22 cellular contexts compared by ENCODE assay signal in genomic region chr1:94856004-94856403, GRCh38. TPM values are rescaled to one million over a fixed set of nuclear protein-coding genes. Genes with fewer than 3 reads are reported as not detected.
"Had no signal": no experiment of that assay in that cellular context is flagged by ENCODE, and none has a peak within 500 bp of the region (broad histone marks: within the 10 kb centered on the region; RNA-seq: fewer than 3 reads in every experiment).

No MANE protein-coding gene starts in this region.

- H3K36me3 ChIP-seq: gastroesophageal sphincter, sigmoid colon, spleen, thyroid gland had no signal

- H3K27ac ChIP-seq: spleen had no signal

- ATAC-seq: gastroesophageal sphincter; left lobe of liver; stimulated activated naive CD8-positive, alpha-beta T cell treated with anti-CD3 and anti-CD28 coated beads, Interleukin-15, Interleukin-2, amounts not matched to agents 100 U/mL and 50 U/mL, for 24 hours had no signal

- DNase-seq: activated B cell treated with CpG ODN at 0.5 μM for 24 hours; activated CD4-positive, alpha-beta memory T cell treated with anti-CD3 and anti-CD28 coated beads for 36 hours; activated CD4-positive, alpha-beta T cell treated with anti-CD3 and anti-CD28 coated beads for 4 hours; activated naive CD4-positive, alpha-beta T cell treated with anti-CD3 and anti-CD28 coated beads for 36 hours; activated naive CD8-positive, alpha-beta T cell treated with anti-CD3 and anti-CD28 coated beads, Interleukin-2, amount 10 ng/mL, durations not matched to agents 7 days and 5 days; activated T-cell treated with anti-CD3 and anti-CD28 coated beads, Interleukin-2, amount 50 U/mL, for 48 hours; amniotic stem cell; cerebellar nuclear complex; cortex of kidney; endodermal cell; head of caudate nucleus; naive B cell; nucleus accumbens; sigmoid colon; spleen; stimulated activated CD4-positive, alpha-beta T cell treated with anti-CD3 and anti-CD28 coated beads, Interleukin-4, amount 100 ng/mL, for 24 hours; stimulated activated naive CD8-positive, alpha-beta T cell treated with anti-CD3 and anti-CD28 coated beads, Interleukin-15, Interleukin-2, amounts not matched to agents 100 U/mL and 50 U/mL, for 24 hours; T1000 had no signal

- H3K9me3 ChIP-seq: gastroesophageal sphincter, sigmoid colon, spleen, thyroid gland had no signal

- H3K27me3 ChIP-seq: gastroesophageal sphincter, sigmoid colon, spleen, thyroid gland had no signal

- H3K4me3 ChIP-seq: gastroesophageal sphincter, sigmoid colon, spleen, thyroid gland had no signal

RNA-seq across cellular contexts. Expression of gene SLC44A3, which starts 35.8 kb away (rescaled TPM):
- total RNA-seq: activated B cell treated with CpG ODN at 0.5 μM for 24 hours; activated naive CD4-positive, alpha-beta T cell treated with anti-CD3 and anti-CD28 coated beads for 36 hours had no signal
- polyA plus RNA-seq: neural cell had no signal
